Comparison of ENCODE assay signal across 8 cellular contexts in genomic region chr9:110427497-110428104, GRCh38.
DNase-seq lines count a peak whose midpoint lies in the region; FAIRE-seq and TF ChIP-seq lines count a peak whose summit lies in the region.

No MANE protein-coding gene starts in this region.

- FAIRE-seq in HTR-8/SVneo (lab: Jason Lieb, UNC) = peak; percentile 72
- no peak for FAIRE-seq in small intestine (lab: Jason Lieb, UNC)
- no peak for FAIRE-seq in frontal cortex (lab: Jason Lieb, UNC)

- no peaks in the 10 kb centered on the region for H3K9me3 ChIP-seq in small intestine (ENCODE audit: control insufficient read depth, low read depth)

- DNase-seq in AG10803 (ENCODE audit: low read depth) (peak; percentile 32), GM13977 (ENCODE audit: low spot score) (peak; percentile 31), HTR-8/SVneo (ENCODE audit: insufficient read length, low spot score) (no peak), SW480 (ENCODE audit: low spot score) (peak; percentile 38), fibroblast of the conjunctiva (ENCODE audit: low read depth) (peak; percentile 30), small intestine (peak; percentile 54), T-helper 9 cell (no peak), frontal cortex (ENCODE audit: low spot score in 2 of 2) (no peak)

- H3K27ac ChIP-seq in small intestine (ENCODE audit: low read depth in 1 of 2, low read length in 1 of 2) = no peak overlapping the region

- no peaks in the 10 kb centered on the region for H3K4me1 ChIP-seq in small intestine (ENCODE audit: control insufficient read depth in 2 of 2, insufficient read depth in 1 of 2, low read depth in 1 of 2, low read length in 1 of 2)

- no peaks in the 10 kb centered on the region for H3K36me3 ChIP-seq in small intestine (ENCODE audit: control insufficient read depth in 2 of 2, insufficient read depth in 2 of 2, low read length in 2 of 2)

- TF ChIP-seq CTCF in AG10803 (conservative IDR thresholded peaks at IDR 0.05; ENCODE audit: low read length) = peak; percentile 55
- peak; percentile 81 for TF ChIP-seq CTCF in GM13977 (IDR thresholded peaks at IDR 0.05; ENCODE audit: extremely low read depth, insufficient read depth, missing control alignments)

- H3K4me3 ChIP-seq in AG10803 (ENCODE audit: low read length) (no peak overlapping the region), small intestine (ENCODE audit: low read depth in 1 of 2, low read length in 2 of 2) (no peak overlapping the region)

- in situ Hi-C loops in GM13977 (cut with MboI; ENCODE audit: low pct_unique_long_range_greater_than_20kb, low sequenced_read_pairs, unreplicated experiment) = no loop called here

- WGBS in small intestine, 3 donors = 23 to 40% (median 30%) methylated on average over 7 of the region's 7 CpGs

- H3K27me3 ChIP-seq in small intestine (ENCODE audit: control insufficient read depth in 2 of 2, insufficient read depth in 2 of 2, low read length in 2 of 2) = no peaks in the 10 kb centered on the region

Comparison
In these comparisons a context has a peak if more than half of its experiments do, and no peak if none do; other contexts are left out.
1. DNase-seq: peak in AG10803 (single experiment), GM13977 (single experiment), SW480 (single experiment), fibroblast of the conjunctiva (single experiment) and small intestine (single experiment); none in HTR-8/SVneo (single experiment), T-helper 9 cell (single experiment) and frontal cortex (0 of 2).